9 cellular contexts compared by ENCODE assay signal in the genomic region with DNA sequence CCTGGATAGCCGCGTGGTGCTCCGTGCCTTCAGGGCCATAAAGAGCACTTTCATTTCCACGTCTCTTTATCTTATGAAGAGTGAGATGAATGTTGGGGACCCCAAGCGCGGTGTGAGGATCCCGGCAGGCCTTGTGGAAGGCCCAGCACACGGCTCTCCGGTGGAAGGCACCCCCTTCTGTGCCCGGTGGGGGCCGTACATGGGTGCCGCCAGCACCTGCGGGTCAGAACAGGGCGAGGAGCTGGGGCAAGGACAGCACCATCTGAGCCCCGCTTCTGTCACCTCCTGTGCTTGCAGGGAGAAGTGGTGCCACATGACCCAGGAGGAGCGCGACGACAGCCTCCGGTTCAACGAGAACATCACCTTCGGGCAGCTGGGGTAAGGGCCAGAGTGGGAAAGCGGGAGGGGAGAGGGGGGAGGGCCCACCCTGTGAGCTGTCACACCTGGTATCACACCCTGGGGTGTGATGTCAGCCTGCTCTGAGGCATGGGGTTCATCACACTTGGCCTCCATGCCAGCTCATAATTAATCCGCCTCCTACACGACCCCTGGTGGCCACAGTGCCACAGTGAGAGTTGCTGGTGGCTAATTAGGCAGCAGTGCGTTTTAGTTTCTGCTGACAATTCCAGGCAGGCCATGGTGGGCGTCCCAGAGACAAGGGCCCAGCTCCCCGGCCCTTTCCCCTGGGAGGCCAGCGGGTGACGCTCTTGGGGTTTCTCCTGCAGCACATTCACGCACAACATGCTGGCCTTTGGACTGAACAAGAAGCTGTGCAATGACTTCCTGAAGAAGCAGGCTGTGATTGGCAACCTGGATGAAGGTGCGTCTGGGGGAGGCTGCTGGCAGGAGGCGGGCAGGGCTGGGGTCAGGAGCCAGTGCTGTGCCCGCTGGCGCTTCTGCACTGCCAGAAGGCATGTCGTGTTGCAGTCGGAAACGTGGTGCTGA. TPM values are rescaled to one million over a fixed set of nuclear protein-coding genes. Genes with fewer than 3 reads are reported as not detected.
DNase-seq lines count a peak whose midpoint lies in the region; ATAC-seq and TF ChIP-seq lines count a peak whose summit lies in the region.
"Had no signal": no experiment of that assay in that cellular context is flagged by ENCODE, and none has a peak within 500 bp of the region (broad histone marks: within the 10 kb centered on the region; RNA-seq: fewer than 3 reads in every experiment).

No MANE protein-coding gene starts in this region.

- DNase-seq in CD14-positive monocyte (ENCODE audit: low spot score) (no peak), NCI-H226 (peak; percentile 25), dermis blood vessel endothelial cell (peak; percentile 85), lung microvascular endothelial cell (ENCODE audit: low read depth in 2 of 2) (peak; percentile 68 to 77)
- DNase-seq in activated CD4-positive, alpha-beta T cell treated with anti-CD3 and anti-CD28 coated beads for 48 hours = peak; percentile 86
- peak; percentile 50 to 59 for DNase-seq in stimulated activated CD8-positive, alpha-beta memory T cell treated with anti-CD3 and anti-CD28 coated beads, Interleukin-15, amount 100 ng/mL, for 4 hours (ENCODE audit: low read depth in 2 of 2)

- intact Hi-C loops in CD14-positive monocyte (cut with micrococcal nuclease) = loop anchor here (2.0 to 10.0 kb wide), 3 partner anchors 52 to 332 kb away; no protein-coding TSS in a partner anchor

- H3K27me3 Mint-ChIP-seq in CD14-positive monocyte (ENCODE audit: low read depth in 3 of 3) = peaks cover 0 to 6% (median 1%) of the 10 kb centered on the region in 3 donors

- H3K4me3 Mint-ChIP-seq in CD14-positive monocyte = no peak overlapping the region
- H3K4me3 Mint-ChIP-seq: IgD-negative memory B cell had no signal

- peaks cover 69 to 90% of the 10 kb centered on the region in 2 donors for H3K36me3 Mint-ChIP-seq in CD14-positive monocyte
- H3K36me3 Mint-ChIP-seq: IgD-negative memory B cell had no signal

- peak; percentile 75 for TF ChIP-seq CTCF in CD14-positive monocyte (IDR thresholded peaks at IDR 0.05)

- H3K4me1 Mint-ChIP-seq in CD14-positive monocyte = peaks cover 52% of the 10 kb centered on the region

- peaks cover 0 to 1% (median 0%) of the 10 kb centered on the region in 7 donors for H3K9me3 Mint-ChIP-seq in CD14-positive monocyte
- H3K9me3 Mint-ChIP-seq: IgD-negative memory B cell had no signal

- ATAC-seq in GM21360 (IDR thresholded peaks at IDR 0.05; ENCODE audit: unreplicated experiment) = peak; percentile 53
- no peak for ATAC-seq in GM19467 (IDR thresholded peaks at IDR 0.05; ENCODE audit: unreplicated experiment)

- peak overlapping the region in 1 of 7 donors; percentile 2 for H3K27ac Mint-ChIP-seq in CD14-positive monocyte
- H3K27ac Mint-ChIP-seq: IgD-negative memory B cell had no signal

RNA-seq across cellular contexts. Expression of gene CIBAR2, which starts 25.7 kb away (rescaled TPM):
- not detected for polyA plus RNA-seq in CD14-positive monocyte
- total RNA-seq in dermis blood vessel endothelial cell = not detected in 2 replicates
- total RNA-seq in lung microvascular endothelial cell = not detected in 2 replicates
- polyA plus RNA-seq: IgD-negative memory B cell had no signal

RNA-seq across cellular contexts. Expression of gene KIAA0513, which starts 59.0 kb away (rescaled TPM):
- polyA plus RNA-seq in CD14-positive monocyte = 10 to 100 TPM; 21.4 to 32.7 TPM
- 19.9 and 26.1 TPM in 2 replicates for total RNA-seq in dermis blood vessel endothelial cell
- total RNA-seq in lung microvascular endothelial cell = 14.4 and 20.8 TPM in 2 replicates
